Comparison of ENCODE assay signal across 8 cellular contexts in the genomic region with DNA sequence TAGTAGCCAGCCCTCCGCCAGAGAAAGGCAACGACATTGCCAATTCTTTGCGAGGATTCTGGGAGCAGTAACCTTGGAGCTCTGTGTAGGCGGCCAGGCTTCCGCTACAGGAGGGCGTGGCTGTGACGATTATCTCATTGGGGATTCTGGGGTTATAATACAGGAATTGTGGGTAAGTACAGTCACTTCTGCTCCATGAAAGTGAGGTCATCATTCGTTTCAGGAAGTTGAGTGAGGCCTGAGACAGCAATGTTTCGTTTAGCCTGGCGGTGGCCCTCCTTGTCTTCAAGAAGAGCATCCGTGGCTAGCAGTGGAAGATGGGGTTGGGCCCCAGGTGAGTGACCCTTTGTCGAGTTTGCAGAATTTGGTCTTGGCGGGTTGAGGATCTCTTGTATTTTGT.
DNase-seq lines count a peak whose midpoint lies in the region; ATAC-seq, FAIRE-seq and TF ChIP-seq lines count a peak whose summit lies in the region.
"Not testable (repeated sequence)": the region's sequence is repeated elsewhere in the genome, so short reads cannot be mapped to it uniquely, and the experiment has no call there.

No MANE protein-coding gene starts in this region.

- intact Hi-C loops in upper lobe of right lung (cut with DNase I): not testable (repeated sequence)

- not testable (repeated sequence) for H3T11ph ChIP-seq in H9 (ENCODE audit: low read length)

- FAIRE-seq in HTR-8/SVneo (lab: Jason Lieb, UNC): peak; percentile 57
- peak; percentile 24 for FAIRE-seq in H1 (lab: Jason Lieb, UNC)

- TF ChIP-seq CTCF in H9 (conservative IDR thresholded peaks at IDR 0.05); WTC11 (IDR thresholded peaks at IDR 0.05); H1 (IDR thresholded peaks at IDR 0.05; ENCODE audit: control extremely low read depth in 1 of 3, insufficient read depth in 1 of 3, low read depth in 1 of 3, low read length in 3 of 3); upper lobe of right lung (IDR thresholded peaks at IDR 0.05): not testable (repeated sequence)

- H3K9me3 Mint-ChIP-seq in H9, WTC11: not testable (repeated sequence)

- H2BK120ac ChIP-seq in H9 (ENCODE audit: low read depth, low read length, poor library complexity, severe bottlenecking); H1 (replicated peaks; ENCODE audit: low read depth, low read length): not testable (repeated sequence)

- DNase-seq in CD1c-positive myeloid dendritic cell (ENCODE audit: extremely low spot score) (peak; percentile 49), NCI-H446 treated with DMSO at 0.1 percent for 48 hours (lab: John Stamatoyannopoulos, UW) (peak; percentile 3), RPMI7951 (ENCODE audit: low read depth) (peak; percentile 76)
- DNase-seq in H9; HTR-8/SVneo (ENCODE audit: insufficient read length, low spot score); WTC11 (ENCODE audit: low spot score); H1 (ENCODE audit: low read depth in 1 of 2, low spot score in 2 of 2); upper lobe of right lung: not testable (repeated sequence)

- TF ChIP-seq POLR2A in H1 (IDR thresholded peaks at IDR 0.05; ENCODE audit: control extremely low read depth in 1 of 2, low read depth in 2 of 2, low read length in 2 of 2): not testable (repeated sequence)

- ATAC-seq in WTC11 (peak; percentile 71), upper lobe of right lung (peak; percentile 51)

- not testable (repeated sequence) for H2AFZ ChIP-seq in H9 (ENCODE audit: low read length); H1 (ENCODE audit: low read length)

- H2BK5ac ChIP-seq in H9 (ENCODE audit: insufficient read length, low read length); H1 (ENCODE audit: low read depth, low read length): not testable (repeated sequence)

- H3K4me3 Mint-ChIP-seq in H9, WTC11: not testable (repeated sequence)

- not testable (repeated sequence) for H2AK5ac ChIP-seq in H9 (ENCODE audit: insufficient read length, low read length); H1 (ENCODE audit: low read depth, low read length)

- H3K23me2 ChIP-seq in H9 (ENCODE audit: insufficient read length, low read depth, low read length, poor library complexity, severe bottlenecking); H1 (ENCODE audit: low read depth, low read length): not testable (repeated sequence)

- POLR2A ChIA-PET in WTC11 (lab: Charles Lee); H1 (lab: Charles Lee; ENCODE audit: partially characterized antibody): not testable (repeated sequence)

- H2BK15ac ChIP-seq in H9 (ENCODE audit: low read depth, low read length); H1 (ENCODE audit: low read length): not testable (repeated sequence)

- H3K79me1 ChIP-seq in H9 (ENCODE audit: insufficient read depth, low read depth, low read length, poor library complexity, severe bottlenecking); H1 (ENCODE audit: low read depth, low read length): not testable (repeated sequence)

- H3K18ac ChIP-seq in H9 (ENCODE audit: insufficient read length, low read depth, low read length); H1 (ENCODE audit: extremely low read depth, low read length): not testable (repeated sequence)

- H3K56ac ChIP-seq in H9 (ENCODE audit: insufficient read length, low read depth, low read length); H1 (replicated peaks; ENCODE audit: insufficient read length, low read depth, low read length): not testable (repeated sequence)

- TF ChIP-seq EP300 in H1 (IDR thresholded peaks at IDR 0.05; ENCODE audit: borderline replicate concordance in 1 of 2, low read depth in 2 of 2, low read length in 2 of 2): not testable (repeated sequence)

- H3K4me2 ChIP-seq in H9 (ENCODE audit: insufficient read depth, insufficient read length, low read length); H1 (ENCODE audit: insufficient read depth in 1 of 2, low read depth in 2 of 2, low read length in 2 of 2): not testable (repeated sequence)

- not testable (repeated sequence) for H2BK20ac ChIP-seq in H9 (ENCODE audit: low read depth, low read length, poor library complexity, severe bottlenecking); H1 (ENCODE audit: low read length)

- not testable (repeated sequence) for H3K4ac ChIP-seq in H9 (ENCODE audit: low read depth, low read length); H1 (replicated peaks; ENCODE audit: insufficient read length, low read depth, low read length)

- H3K9me3 ChIP-seq in H9 (ENCODE audit: control insufficient read depth, low read depth, low read length); H1 (ENCODE audit: insufficient read depth in 2 of 2, low read depth in 1 of 2, low read length in 1 of 2); upper lobe of right lung: not testable (repeated sequence)

- H3K79me2 ChIP-seq in H9 (ENCODE audit: insufficient read depth, low read length); H1 (ENCODE audit: control insufficient read depth in 1 of 2, insufficient read depth in 2 of 2, low read length in 2 of 2): not testable (repeated sequence)

- H3K36me3 Mint-ChIP-seq in H9 (ENCODE audit: insufficient read depth in 1 of 3, low read depth in 3 of 3); WTC11: not testable (repeated sequence)

- CTCF ChIA-PET in WTC11 (lab: Charles Lee); H1 (lab: Charles Lee; ENCODE audit: partially characterized antibody): not testable (repeated sequence)

- H3K4me1 ChIP-seq in H9 (ENCODE audit: insufficient read depth, low read length); H1 (replicated peaks in 1 of 4; ENCODE audit: control insufficient read depth in 3 of 4, insufficient read depth in 4 of 4, low read length in 3 of 4); upper lobe of right lung: not testable (repeated sequence)

- not testable (repeated sequence) for H3K4me3 ChIP-seq in H1 (ENCODE audit: extremely low read depth in 1 of 4, insufficient read depth in 2 of 4, low read depth in 3 of 4, low read length in 4 of 4); upper lobe of right lung

- H3K23ac ChIP-seq in H9 (ENCODE audit: insufficient read length, low read depth, low read length); H1 (ENCODE audit: insufficient read length): not testable (repeated sequence)

- not testable (repeated sequence) for TF ChIP-seq RAD21 in H1 (IDR thresholded peaks at IDR 0.05 in 1 of 2, conservative IDR thresholded peaks at IDR 0.05 in 1 of 2; ENCODE audit: low read depth in 2 of 2, low read length in 2 of 2)

- not testable (repeated sequence) for H4K5ac ChIP-seq in H9 (ENCODE audit: insufficient read length, low read depth, low read length); H1 (ENCODE audit: insufficient read length, low read depth, low read length)

- H4K91ac ChIP-seq in H9 (ENCODE audit: insufficient read length, low read depth, low read length); H1 (replicated peaks; ENCODE audit: insufficient read length, low read length): not testable (repeated sequence)

- not testable (repeated sequence) for H3K36me3 ChIP-seq in H1 (ENCODE audit: control insufficient read depth in 2 of 4, insufficient read depth in 4 of 4, low read length in 3 of 4); upper lobe of right lung

- H3K27me3 ChIP-seq in H9 (ENCODE audit: insufficient read depth, low read length); H1 (replicated peaks in 1 of 4; ENCODE audit: control insufficient read depth in 3 of 4, extremely low read depth in 1 of 4, insufficient read depth in 3 of 4, low read length in 3 of 4); upper lobe of right lung: not testable (repeated sequence)

- not testable (repeated sequence) for H2BK12ac ChIP-seq in H9 (ENCODE audit: insufficient read length, low read depth, low read length); H1 (ENCODE audit: low read depth, low read length)

- H3K4me1 Mint-ChIP-seq in H9: peaks cover 17 to 22% of the 10 kb centered on the region in 2 experiments
- peaks cover 24% of the 10 kb centered on the region for H3K4me1 Mint-ChIP-seq in WTC11

- H3K9ac ChIP-seq in H9 (ENCODE audit: extremely low read depth, insufficient read length, low read length); H1 (replicated peaks in 1 of 4; ENCODE audit: extremely low read depth in 1 of 4, low read depth in 3 of 4, low read length in 3 of 4): not testable (repeated sequence)

- H3K27me3 Mint-ChIP-seq in H9 (ENCODE audit: low read depth); WTC11 (ENCODE audit: low read depth): not testable (repeated sequence)

- H4K8ac ChIP-seq in H9 (replicated peaks; ENCODE audit: insufficient read length, low read depth, low read length); H1 (ENCODE audit: extremely low read depth, insufficient read depth, low read length): not testable (repeated sequence)

- H3K27ac Mint-ChIP-seq in H9: peak overlapping the region; percentile 13 to 87 (median 45); a peak in 1 of 7 replicates
- H3K27ac Mint-ChIP-seq in WTC11: not testable (repeated sequence)

- WGBS in H9 (ENCODE audit: extremely low coverage, insufficient read length, low lambda C conversion rate): no CpG with 5 or more reads among the region's 13 CpGs
- 88% methylated on average over 12 of the region's 13 CpGs; no CpG with 5 or more reads in 1 of the 2 experiments for WGBS in H1 (ENCODE audit: extremely low coverage in 1 of 2, insufficient coverage in 1 of 2, insufficient read length in 1 of 2, insufficient replicate concordance in 2 of 2, low coverage in 1 of 2, low lambda C conversion rate in 2 of 2, missing lambda C conversion rate in 1 of 2), 2 experiments

- H4K20me1 ChIP-seq in H9 (ENCODE audit: control insufficient read depth, insufficient read depth, insufficient read length); H1 (replicated peaks in 1 of 2; ENCODE audit: control insufficient read depth in 1 of 2, insufficient read depth in 2 of 2, low read length in 2 of 2): not testable (repeated sequence)

- not testable (repeated sequence) for H3K14ac ChIP-seq in H9 (ENCODE audit: insufficient read depth, low read length); H1 (ENCODE audit: insufficient read length)

- not testable (repeated sequence) for H3K27ac ChIP-seq in H9 (ENCODE audit: insufficient read length, low read depth, low read length); H1 (ENCODE audit: low read depth, low read length); upper lobe of right lung
